In genomic region chr20:61738601-61739069, GRCh38 we compare ENCODE assay signal across 20 cellular contexts.
A peak's percentile ranks its signal among the peaks of the same experiment; 100 is the strongest.
DNase-seq lines count a peak whose midpoint lies in the region; ATAC-seq and TF ChIP-seq lines count a peak whose summit lies in the region.
"Had no signal": no experiment of that assay in that cellular context is flagged by ENCODE, and none has a peak within 500 bp of the region (broad histone marks: within the 10 kb centered on the region; RNA-seq: fewer than 3 reads in every experiment).

No MANE protein-coding gene starts in this region.

- no peak for TF ChIP-seq CTCF in lower lobe of right lung (IDR thresholded peaks at IDR 0.05)
- no peak for TF ChIP-seq CTCF in spleen (IDR thresholded peaks at IDR 0.05 in 8 of 11, conservative IDR thresholded peaks at IDR 0.05 in 3 of 11)

- peak; percentile 37 for DNase-seq in Right ventricle myocardium inferior (ENCODE audit: missing footprints)
- no peak for DNase-seq in left ventricle myocardium superior
- DNase-seq in Karpas-422, result no peak
- peak; percentile 31 for DNase-seq in lower lobe of right lung
- peak; percentile 57 for DNase-seq in spleen
- no peak for DNase-seq in germinal center (ENCODE audit: low spot score)
- no peak for DNase-seq in NCI-H2196 (lab: John Stamatoyannopoulos, UW; ENCODE audit: unreplicated experiment)
- DNase-seq: AML-193; CD4-positive, CD25-positive, alpha-beta regulatory T cell; CD8-positive, alpha-beta memory T cell; COR-L47; DMS 273 treated with DMSO at 0.1 percent for 48 hours; DMS53; DND-41; EL; H9 had no signal

- peak overlapping the region; percentile 22 for H3K4me2 ChIP-seq in Karpas-422 (ENCODE audit: low read depth, low read length, poor library complexity, severe bottlenecking)
- H3K4me2 ChIP-seq: A549 had no signal

- H3K27ac ChIP-seq in Karpas-422 (ENCODE audit: low read length), result no peak overlapping the region
- no peak overlapping the region for H3K27ac ChIP-seq in lower lobe of right lung
- no peak overlapping the region for H3K27ac ChIP-seq in spleen
- H3K27ac ChIP-seq: 22Rv1, A549 had no signal

- ATAC-seq in Right ventricle myocardium inferior, result no peak
- ATAC-seq in left ventricle myocardium superior, result no peak
- ATAC-seq in lower lobe of right lung, result no peak
- no peak for ATAC-seq in GM18517 (IDR thresholded peaks at IDR 0.05; ENCODE audit: unreplicated experiment)
- ATAC-seq: A549, GM12878 had no signal

- intact Hi-C loops in Right ventricle myocardium inferior (cut with DNase I), result no loop called here
- intact Hi-C loops in left ventricle myocardium superior (cut with micrococcal nuclease), result no loop called here
- intact Hi-C loops in lower lobe of right lung (cut with DNase I), result no loop called here
- intact Hi-C loops in spleen (cut with DNase I; ENCODE audit: low total_unique reads), result no loop called here

- no peaks in the 10 kb centered on the region for H3K9me2 ChIP-seq in Karpas-422 (replicated peaks; ENCODE audit: insufficient read depth, low read length)

- H4K20me1 ChIP-seq in Karpas-422 (ENCODE audit: insufficient read depth, low read depth, low read length), result peaks cover 9% of the 10 kb centered on the region; the same call in 1 of the 2 replicates

- no peak overlapping the region for H3K4me3 ChIP-seq in Karpas-422 (ENCODE audit: low read length)
- H3K4me3 ChIP-seq in lower lobe of right lung, result no peak overlapping the region
- H3K4me3 ChIP-seq in spleen, result no peak overlapping the region
- H3K4me3 ChIP-seq: A549, GM12878 had no signal

- H3K9ac ChIP-seq in Karpas-422 (ENCODE audit: low read length), result no peak overlapping the region

- TF ChIP-seq POLR2A in spleen (IDR thresholded peaks at IDR 0.05), result no peak

- H3K4me1 ChIP-seq in Karpas-422 (ENCODE audit: low read length), result peaks cover 29% of the 10 kb centered on the region
- H3K4me1 ChIP-seq in lower lobe of right lung, result no peaks in the 10 kb centered on the region
- H3K4me1 ChIP-seq in spleen, result no peaks in the 10 kb centered on the region
- H3K4me1 ChIP-seq: A549 had no signal

- no peak overlapping the region for H2AFZ ChIP-seq in Karpas-422 (ENCODE audit: low read length)

- WGBS in spleen, 5 donors, result 81 to 87% (median 82%) methylated on average over 21 to 23 of the region's 23 CpGs

- H3K79me2 ChIP-seq in Karpas-422 (ENCODE audit: low read length), result no peaks in the 10 kb centered on the region

- no peaks in the 10 kb centered on the region for H3K36me3 ChIP-seq in Karpas-422 (ENCODE audit: insufficient read depth, low read length)
- H3K36me3 ChIP-seq in lower lobe of right lung, result no peaks in the 10 kb centered on the region
- no peaks in the 10 kb centered on the region for H3K36me3 ChIP-seq in spleen

- H3K9me3 ChIP-seq in Karpas-422 (ENCODE audit: low read length) (no peaks in the 10 kb centered on the region), lower lobe of right lung (no peaks in the 10 kb centered on the region), spleen (no peaks in the 10 kb centered on the region)
- H3K9me3 ChIP-seq: A549 had no signal

- H3K27me3 ChIP-seq in Karpas-422 (ENCODE audit: low read length) (no peaks in the 10 kb centered on the region), lower lobe of right lung (ENCODE audit: low read depth) (peaks cover 22% of the 10 kb centered on the region), spleen (replicated peaks in 1 of 7) (peaks cover 0 to 32% (median 0%) of the 10 kb centered on the region in 7 donors)

Comparison
In these comparisons a context has a peak if more than half of its experiments do, and no peak if none do; other contexts are left out.
1. DNase-seq: peak in Right ventricle myocardium inferior (single experiment), lower lobe of right lung (single experiment) and spleen (single experiment); none in left ventricle myocardium superior (single experiment), Karpas-422 (single experiment), germinal center (single experiment) and NCI-H2196 (single experiment).